Comparison of ENCODE assay signal across 15 cellular contexts in the genomic region with DNA sequence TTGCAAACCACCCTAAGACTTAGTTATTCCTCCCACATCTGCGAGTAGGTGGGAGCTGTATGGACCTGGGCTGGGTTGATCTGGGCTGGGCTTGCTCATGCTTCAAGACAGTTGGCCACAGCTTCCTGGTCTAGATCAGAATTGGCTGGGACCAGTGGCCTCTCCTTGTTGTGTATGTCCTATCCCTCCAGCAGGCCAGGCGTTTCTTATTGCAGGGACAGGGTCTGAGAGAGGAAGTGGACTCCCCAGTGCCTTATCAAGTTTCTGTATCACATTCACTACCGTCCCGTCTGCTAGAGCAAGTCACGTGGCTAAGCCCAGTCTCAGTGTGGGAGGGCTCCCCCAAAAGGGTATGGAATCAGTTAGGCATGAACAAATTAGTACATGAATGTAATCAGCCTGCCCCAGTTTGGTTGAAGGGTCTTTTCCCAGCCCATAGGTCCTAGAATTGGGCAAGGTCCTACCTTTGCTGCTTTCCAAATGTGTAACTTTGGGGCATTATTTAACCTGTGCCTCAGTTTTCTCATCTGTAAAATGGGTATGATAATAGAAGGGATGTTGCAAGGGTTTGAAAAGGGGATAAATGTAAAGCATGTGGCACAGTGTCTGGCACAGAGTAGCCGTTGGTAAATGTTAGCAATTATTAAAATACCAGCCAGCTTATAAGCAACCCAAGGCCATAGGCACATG. TPM values are rescaled to one million over a fixed set of nuclear protein-coding genes. Genes with fewer than 3 reads are reported as not detected.
DNase-seq lines count a peak whose midpoint lies in the region; ATAC-seq and TF ChIP-seq lines count a peak whose summit lies in the region.
"Had no signal": no experiment of that assay in that cellular context is flagged by ENCODE, and none has a peak within 500 bp of the region (broad histone marks: within the 10 kb centered on the region; RNA-seq: fewer than 3 reads in every experiment).

No MANE protein-coding gene starts in this region.

- H3K27me3 Mint-ChIP-seq in mesothelial cell of epicardium (ENCODE audit: low read depth) (no peaks in the 10 kb centered on the region), osteocyte (ENCODE audit: unreplicated experiment) (peaks cover 3% of the 10 kb centered on the region)
- H3K27me3 Mint-ChIP-seq: CD4-positive, alpha-beta memory T cell; T-helper 17 cell had no signal

- TF ChIP-seq CTCF in GM10266 (IDR thresholded peaks at IDR 0.05; ENCODE audit: control insufficient read depth, insufficient read depth, low read depth, missing control alignments) (no peak), HL-60 (IDR thresholded peaks at IDR 0.05; ENCODE audit: insufficient read depth, low read length) (no peak), mesothelial cell of epicardium (IDR thresholded peaks at IDR 0.05; ENCODE audit: unreplicated experiment) (no peak), osteocyte (IDR thresholded peaks at IDR 0.05) (no peak)

- H3K4me3 ChIP-seq in HL-60 (replicated peaks; ENCODE audit: insufficient read depth, low read length) = no peak overlapping the region
- H3K4me3 ChIP-seq: breast epithelium had no signal

- DNase-seq in GM10266 (ENCODE audit: extremely low spot score) (peak; percentile 44), HL-60 (ENCODE audit: low read depth in 1 of 2, low spot score in 1 of 2) (peak; percentile 30 to 33), mesothelial cell of epicardium (ENCODE audit: low spot score in 2 of 2, unreplicated experiment in 2 of 2) (no peak), retina (no peak), osteocyte (ENCODE audit: extremely low spot score, unreplicated experiment) (no peak)
- DNase-seq: CD4-positive, alpha-beta memory T cell; NCI-H146; stimulated activated naive CD4-positive, alpha-beta T cell treated with Interleukin-2 at 50 U/mL for 16 hours; T-helper 17 cell had no signal

- H3K27ac Mint-ChIP-seq in mesothelial cell of epicardium (peak overlapping the region; percentile 45), osteocyte (ENCODE audit: unreplicated experiment) (no peak overlapping the region)
- H3K27ac Mint-ChIP-seq: CD4-positive, alpha-beta memory T cell had no signal

- H3K36me3 Mint-ChIP-seq in mesothelial cell of epicardium (peaks cover 15% of the 10 kb centered on the region), osteocyte (ENCODE audit: unreplicated experiment) (no peaks in the 10 kb centered on the region)

- H3K4me3 Mint-ChIP-seq in mesothelial cell of epicardium (no peak overlapping the region), osteocyte (ENCODE audit: unreplicated experiment) (no peak overlapping the region)
- H3K4me3 Mint-ChIP-seq: CD4-positive, alpha-beta memory T cell; neural crest cell; T-helper 17 cell had no signal

- peak; percentile 79 for ATAC-seq in GM19351 (IDR thresholded peaks at IDR 0.05; ENCODE audit: unreplicated experiment)
- no peak for ATAC-seq in HG03520 (IDR thresholded peaks at IDR 0.05; ENCODE audit: unreplicated experiment)
- no peak for ATAC-seq in HG03457 (IDR thresholded peaks at IDR 0.05; ENCODE audit: unreplicated experiment)
- ATAC-seq: T-helper 17 cell had no signal

- H3K4me1 Mint-ChIP-seq in mesothelial cell of epicardium = peaks cover 28% of the 10 kb centered on the region
- H3K4me1 Mint-ChIP-seq in osteocyte (ENCODE audit: unreplicated experiment) = no peaks in the 10 kb centered on the region

- no peak overlapping the region for H3K27ac ChIP-seq in HL-60 (replicated peaks)

- H3K27me3 ChIP-seq in HL-60 (ENCODE audit: insufficient read depth, poor library complexity, severe bottlenecking) = no peaks in the 10 kb centered on the region
- H3K27me3 ChIP-seq: breast epithelium had no signal

- H3K9me3 Mint-ChIP-seq in mesothelial cell of epicardium = peaks cover 4% of the 10 kb centered on the region
- H3K9me3 Mint-ChIP-seq in osteocyte (ENCODE audit: unreplicated experiment) = no peaks in the 10 kb centered on the region
- H3K9me3 Mint-ChIP-seq: neural crest cell had no signal

RNA-seq across cellular contexts. Expression of gene NKD1, which starts 36.0 kb away (rescaled TPM):
- total RNA-seq in mesothelial cell of epicardium (60.1 to 63.0 TPM (median 61.5 TPM) in 3 replicates), osteocyte (0.43 and 0.63 TPM in 2 replicates)
- total RNA-seq: epithelial cell of proximal tubule had no signal

Comparison
In these comparisons a context has a peak if more than half of its experiments do, and no peak if none do; other contexts are left out.
1. DNase-seq: peak in GM10266 (single experiment) and HL-60 (2 of 2); none in mesothelial cell of epicardium (0 of 2), retina (single experiment) and osteocyte (single experiment).
2. RNA of gene NKD1, which starts 36.0 kb away (total RNA-seq): 60.1 to 63.0 TPM in mesothelial cell of epicardium; 0.43 to 0.63 TPM in osteocyte; every median in the first group is over 10 times any median in the second.